In the genomic region with DNA sequence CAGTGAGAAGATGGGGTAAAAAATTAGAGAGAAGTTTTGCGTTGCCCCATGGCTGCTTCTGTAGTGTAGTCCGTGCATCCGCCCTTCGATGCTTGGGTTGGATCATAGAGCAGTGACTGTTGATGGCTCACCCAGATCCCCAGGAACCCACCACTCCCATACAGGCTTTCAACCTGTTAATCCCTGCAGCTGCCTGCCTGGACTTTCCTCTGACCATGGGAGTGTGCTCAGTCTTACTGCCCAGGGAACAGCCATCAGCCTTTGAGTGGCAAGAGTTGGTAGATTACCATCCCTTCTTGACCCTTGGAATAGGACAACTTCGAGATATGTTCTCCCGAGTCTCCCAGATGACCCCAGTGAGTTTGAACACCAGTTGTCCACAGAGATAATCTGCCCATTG, we compare ENCODE assay signal across 33 cellular contexts.
"Had no signal": no experiment of that assay in that cellular context is flagged by ENCODE, and none has a peak within 500 bp of the region (broad histone marks: within the 10 kb centered on the region; RNA-seq: fewer than 3 reads in every experiment).

No MANE protein-coding gene starts in this region.

- H3K27ac ChIP-seq: KMS-11 had no signal

- H3K36me3 ChIP-seq: MG63 had no signal

- H3K4me2 ChIP-seq: KMS-11 had no signal

- H3K9ac ChIP-seq: KMS-11 had no signal

- H3K4me3 ChIP-seq: MG63 had no signal

- H3K27me3 ChIP-seq: MG63 had no signal

- H3K9me3 ChIP-seq: MG63 had no signal

- DNase-seq: Kasumi-1, KG1, MG63, MM.1S, MV-4-11, NCI-H1048, NCI-H1092, NCI-H1092 treated with DMSO at 0.1 percent for 48 hours, NCI-H1105, NCI-H1105 treated with DMSO at 0.1 percent for 48 hours, NCI-H1417, NCI-H1417 treated with DMSO at 0.1 percent for 48 hours, NCI-H1436, NCI-H1436 treated with DMSO at 0.1 percent for 48 hours, NCI-H146, NCI-H1694, NCI-H1694 treated with DMSO at 0.1 percent for 48 hours, NCI-H187, NCI-H187 treated with DMSO at 0.1 percent for 48 hours, NCI-H1930, NCI-H2029, NCI-H2029 treated with DMSO at 0.1 percent for 48 hours, NCI-H2081, NCI-H2081 treated with DMSO at 0.1 percent for 48 hours, NCI-H2107, NCI-H2171, NCI-H2171 treated with DMSO at 0.1 percent for 48 hours, NCI-H2227 treated with DMSO at 0.1 percent for 48 hours, NCI-H226, NCI-H345, NCI-H446, NCI-H446 treated with DMSO at 0.1 percent for 48 hours had no signal
